31 cellular contexts compared by ENCODE assay signal in the genomic region with DNA sequence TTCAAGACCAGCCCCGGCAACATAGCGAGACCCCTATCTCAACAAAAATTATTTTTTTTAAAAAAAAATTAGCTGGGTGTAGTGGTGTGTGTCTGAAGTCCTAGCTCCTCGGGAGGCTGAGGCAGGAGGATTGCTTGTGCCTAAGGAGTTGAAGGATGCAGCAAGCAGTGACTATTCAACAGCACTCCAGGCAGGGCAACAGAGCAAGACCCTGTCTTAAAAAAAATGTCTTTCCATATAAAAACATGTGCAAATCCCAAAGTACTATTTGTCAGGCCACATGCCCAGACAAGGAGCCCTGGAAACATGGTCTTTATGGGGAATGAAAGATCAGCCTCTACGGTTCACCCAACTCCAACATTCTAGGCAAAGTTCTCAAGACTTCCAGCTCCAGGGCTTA. TPM values are rescaled to one million over a fixed set of nuclear protein-coding genes. Genes with fewer than 3 reads are reported as not detected.
DNase-seq lines count a peak whose midpoint lies in the region; ATAC-seq, FAIRE-seq and TF ChIP-seq lines count a peak whose summit lies in the region.
"Had no signal": no experiment of that assay in that cellular context is flagged by ENCODE, and none has a peak within 500 bp of the region (broad histone marks: within the 10 kb centered on the region; RNA-seq: fewer than 3 reads in every experiment).

No MANE protein-coding gene starts in this region.

- WGBS in K562 (ENCODE audit: insufficient coverage, low coverage, missing lambda C conversion rate) = 13% methylated on average over 4 of the region's 4 CpGs

- TF ChIP-seq CTCF in K562 (IDR thresholded peaks at IDR 0.05 in 2 of 3, conservative IDR thresholded peaks at IDR 0.05 in 1 of 3; ENCODE audit: insufficient read depth in 2 of 3, low read depth in 1 of 3, low read length in 3 of 3) (no peak), keratinocyte (optimal IDR thresholded peaks at IDR 0.05 in 1 of 3, IDR thresholded peaks at IDR 0.05 in 1 of 3, conservative IDR thresholded peaks at IDR 0.05 in 1 of 3; ENCODE audit: extremely low read depth in 1 of 3, insufficient read depth in 2 of 3, low read length in 3 of 3) (no peak)

- H3K79me2 ChIP-seq in K562 (ENCODE audit: control insufficient read depth, insufficient read depth, low read length) (no peaks in the 10 kb centered on the region), keratinocyte (ENCODE audit: control insufficient read depth, insufficient read depth, low read length) (peaks cover 96% of the 10 kb centered on the region)

- no peaks in the 10 kb centered on the region for H3K9me3 Mint-ChIP-seq in activated T-cell treated with anti-CD3 and anti-CD28 coated beads, Interleukin-2, amount 50 U/mL, for 24 hours
- H3K9me3 Mint-ChIP-seq in stimulated activated naive CD8-positive, alpha-beta T cell treated with anti-CD3 and anti-CD28 coated beads, Interleukin-15, amount 100 ng/mL, for 72 hours = no peaks in the 10 kb centered on the region
- H3K9me3 Mint-ChIP-seq: activated CD4-positive, alpha-beta memory T cell treated with anti-CD3 and anti-CD28 coated beads for 36 hours; activated naive CD8-positive, alpha-beta T cell treated with anti-CD3 and anti-CD28 coated beads, Interleukin-2, amount 10 ng/mL, durations not matched to agents 7 days and 5 days; mesothelial cell of epicardium; T-cell had no signal

- no peak for TF ChIP-seq RAD21 in K562 (CRISPR knock-in tag; conservative IDR thresholded peaks at IDR 0.05 in 1 of 2, IDR thresholded peaks at IDR 0.05 in 1 of 2)

- H3K27ac Mint-ChIP-seq in activated T-cell treated with anti-CD3 and anti-CD28 coated beads, Interleukin-2, amount 50 U/mL, for 24 hours = peak overlapping the region; percentile 3
- no peak overlapping the region for H3K27ac Mint-ChIP-seq in stimulated activated naive CD8-positive, alpha-beta T cell treated with anti-CD3 and anti-CD28 coated beads, Interleukin-15, amount 100 ng/mL, for 72 hours
- H3K27ac Mint-ChIP-seq: activated CD4-positive, alpha-beta memory T cell treated with anti-CD3 and anti-CD28 coated beads for 36 hours; activated naive CD8-positive, alpha-beta T cell treated with anti-CD3 and anti-CD28 coated beads, Interleukin-2, amount 10 ng/mL, durations not matched to agents 7 days and 5 days; GM23338 had no signal

- TF ChIP-seq POLR2A in K562 (conservative IDR thresholded peaks at IDR 0.05) = no peak

- H4K20me1 ChIP-seq in K562 (replicated peaks; ENCODE audit: control insufficient read depth, insufficient read depth, low read length) = no peaks in the 10 kb centered on the region; the same call in 1 of the 2 replicates
- H4K20me1 ChIP-seq in keratinocyte (ENCODE audit: control insufficient read depth, extremely low read depth, insufficient read depth, low read length) = peaks cover 3% of the 10 kb centered on the region

- H3K9me1 ChIP-seq in K562 (ENCODE audit: control insufficient read depth, insufficient read depth, low read length) (no peaks in the 10 kb centered on the region), keratinocyte (ENCODE audit: control insufficient read depth, extremely low read depth, insufficient read depth, low read length) (no peaks in the 10 kb centered on the region)

- H3K4me3 Mint-ChIP-seq in activated T-cell treated with anti-CD3 and anti-CD28 coated beads, Interleukin-2, amount 50 U/mL, for 24 hours = no peak overlapping the region
- H3K4me3 Mint-ChIP-seq in stimulated activated naive CD8-positive, alpha-beta T cell treated with anti-CD3 and anti-CD28 coated beads, Interleukin-15, amount 100 ng/mL, for 72 hours = no peak overlapping the region
- H3K4me3 Mint-ChIP-seq: activated CD4-positive, alpha-beta memory T cell treated with anti-CD3 and anti-CD28 coated beads for 36 hours; activated naive CD8-positive, alpha-beta T cell treated with anti-CD3 and anti-CD28 coated beads, Interleukin-2, amount 10 ng/mL, durations not matched to agents 7 days and 5 days; GM23338; mesothelial cell of epicardium had no signal

- no TSS peak for BruUV-seq in K562 (replicated peaks; lab: Mats Ljungman, UMichigan)

- no peak for ATAC-seq in K562
- ATAC-seq in stimulated activated naive CD8-positive, alpha-beta T cell treated with anti-CD3 and anti-CD28 coated beads, Interleukin-15, amount 100 ng/mL, for 72 hours = no peak
- ATAC-seq in stimulated activated naive CD8-positive, alpha-beta T cell treated with anti-CD3 and anti-CD28 coated beads, Interleukin-15, Interleukin-2, amounts not matched to agents 100 U/mL and 50 U/mL, for 24 hours = no peak
- ATAC-seq in GM18517 (IDR thresholded peaks at IDR 0.05; ENCODE audit: unreplicated experiment) = no peak
- ATAC-seq: GM23338; left ventricle myocardium superior; naive thymus-derived CD4-positive, alpha-beta T cell; T-cell had no signal

- H3K4me1 Mint-ChIP-seq in activated T-cell treated with anti-CD3 and anti-CD28 coated beads, Interleukin-2, amount 50 U/mL, for 24 hours (ENCODE audit: low read depth) = peaks cover 85% of the 10 kb centered on the region
- H3K4me1 Mint-ChIP-seq in stimulated activated naive CD8-positive, alpha-beta T cell treated with anti-CD3 and anti-CD28 coated beads, Interleukin-15, amount 100 ng/mL, for 72 hours = peaks cover 76% of the 10 kb centered on the region

- H3K9me3 ChIP-seq in K562 (replicated peaks; ENCODE audit: control insufficient read depth, insufficient read depth, low read depth, low read length) (no peaks in the 10 kb centered on the region), keratinocyte (ENCODE audit: control insufficient read depth, low read depth, low read length) (no peaks in the 10 kb centered on the region)
- H3K9me3 ChIP-seq: ovary had no signal

- in situ Hi-C loops in K562 (cut with MboI) = no loop called here

- dilution Hi-C loops in keratinocyte (cut with MboI; ENCODE audit: extremely low pct_ligation_motif_present, low sequenced_read_pairs) = no loop called here

- intact Hi-C loops in K562 (cut with micrococcal nuclease) = no loop called here

- no peak for DNase-seq in activated T-cell treated with anti-CD3 and anti-CD28 coated beads, Interleukin-2, amount 50 U/mL, for 24 hours
- DNase-seq in activated T-cell treated with anti-CD3 and anti-CD28 coated beads for 4 hours (no peak), K562 (ENCODE audit: extremely low read depth in 1 of 4, low spot score in 3 of 4) (no peak), keratinocyte (ENCODE audit: low read depth, low spot score) (no peak), substantia nigra (lab: John Stamatoyannopoulos, UW) (no peak)
- DNase-seq in stimulated activated naive CD8-positive, alpha-beta T cell treated with anti-CD3 and anti-CD28 coated beads, Interleukin-15, amount 100 ng/mL, for 72 hours = no peak
- DNase-seq in stimulated activated naive CD8-positive, alpha-beta T cell treated with anti-CD3 and anti-CD28 coated beads, Interleukin-15, Interleukin-2, amounts not matched to agents 100 U/mL and 50 U/mL, for 24 hours = no peak
- DNase-seq: activated CD4-positive, alpha-beta memory T cell treated with anti-CD3 and anti-CD28 coated beads for 36 hours; activated CD8-positive, alpha-beta memory T cell treated with anti-CD3 and anti-CD28 coated beads, Interleukin-2, amount 50 U/mL, for 4 hours; activated effector memory CD4-positive, alpha-beta T cell treated with anti-CD3 and anti-CD28 coated beads, Interleukin-2, amount 50 U/mL, for 16 hours; activated naive CD8-positive, alpha-beta T cell treated with anti-CD3 and anti-CD28 coated beads, Interleukin-2, amount 10 ng/mL, durations not matched to agents 7 days and 5 days; central memory CD4-positive, alpha-beta T cell; DMS153; hypothalamus; IMR-90; left ventricle myocardium superior; naive thymus-derived CD4-positive, alpha-beta T cell; NCI-H1105 treated with DMSO at 0.1 percent for 48 hours; NCI-H2081; NCI-H226; ovary; retina; small intestine; stimulated activated CD4-positive, alpha-beta T cell treated with anti-CD3 and anti-CD28 coated beads, Interleukin-1b, Interleukin-23, amount 100 ng/mL, for 48 hours; stimulated activated CD8-positive, alpha-beta memory T cell treated with anti-CD3 and anti-CD28 coated beads, Interleukin-4, amount 100 ng/mL, for 48 hours; T-cell had no signal

- no peaks in the 10 kb centered on the region for H3K36me3 ChIP-seq in K562 (ENCODE audit: control insufficient read depth, insufficient read depth, low read length)
- peaks cover 4 to 16% of the 10 kb centered on the region in 2 experiments for H3K36me3 ChIP-seq in keratinocyte (ENCODE audit: control insufficient read depth in 2 of 2, extremely low read depth in 1 of 2, insufficient read depth in 2 of 2, low read length in 2 of 2)
- H3K36me3 ChIP-seq: ovary had no signal

- H2AFZ ChIP-seq in K562 (ENCODE audit: low read depth, low read length) (no peak overlapping the region), keratinocyte (ENCODE audit: control insufficient read depth, low read length) (no peak overlapping the region)
- H2AFZ ChIP-seq: GM23338 had no signal

- H3K9ac ChIP-seq in K562 (ENCODE audit: insufficient read depth in 1 of 2, low read depth in 2 of 2, low read length in 2 of 2) (no peak overlapping the region), keratinocyte (ENCODE audit: control insufficient read depth, extremely low read depth, insufficient read depth, low read length) (no peak overlapping the region)

- peaks cover 0 to 17% of the 10 kb centered on the region in 2 experiments; a peak in 2 of 5 replicates for H3K4me1 ChIP-seq in K562 (replicated peaks in 1 of 2; ENCODE audit: control insufficient read depth in 2 of 2, insufficient read depth in 2 of 2, low read length in 2 of 2)
- H3K4me1 ChIP-seq in keratinocyte (ENCODE audit: control insufficient read depth, extremely low read depth, insufficient read depth, low read length) = peaks cover 90% of the 10 kb centered on the region

- H3K27me3 ChIP-seq in K562 (ENCODE audit: control insufficient read depth in 2 of 2, insufficient read depth in 2 of 2, low read length in 2 of 2) = peaks cover 30 to 88% of the 10 kb centered on the region in 2 experiments
- H3K27me3 ChIP-seq in keratinocyte (ENCODE audit: control insufficient read depth, extremely low read depth, insufficient read depth, low read length) = no peaks in the 10 kb centered on the region
- H3K27me3 ChIP-seq: ovary had no signal

- peaks cover 11% of the 10 kb centered on the region for H3K36me3 Mint-ChIP-seq in activated T-cell treated with anti-CD3 and anti-CD28 coated beads, Interleukin-2, amount 50 U/mL, for 24 hours (ENCODE audit: low read depth)
- H3K36me3 Mint-ChIP-seq: activated naive CD8-positive, alpha-beta T cell treated with anti-CD3 and anti-CD28 coated beads, Interleukin-2, amount 10 ng/mL, durations not matched to agents 7 days and 5 days; mesothelial cell of epicardium had no signal

- CTCF ChIA-PET in K562 (lab: Yijun Ruan, JAX; ENCODE audit: low intra/inter-chr PET ratio) = no interaction called here

- H3K27ac ChIP-seq in K562 (ENCODE audit: extremely low read depth, low read depth, low read length) = no peak overlapping the region
- H3K27ac ChIP-seq in keratinocyte (ENCODE audit: control insufficient read depth, insufficient read depth, low read length) = peak overlapping the region; percentile 4
- peak overlapping the region; percentile 99 for H3K27ac ChIP-seq in substantia nigra (ENCODE audit: low read depth, low read length, poor library complexity, severe bottlenecking)
- H3K27ac ChIP-seq: 22Rv1, ovary had no signal

- H3K4me2 ChIP-seq in K562 (ENCODE audit: insufficient read depth, low read length) = no peak overlapping the region
- no peak overlapping the region for H3K4me2 ChIP-seq in keratinocyte (ENCODE audit: control insufficient read depth, extremely low read depth, insufficient read depth, low read depth, low read length)
- H3K4me2 ChIP-seq: GM23338 had no signal

- H3K4me3 ChIP-seq in K562 (no peak overlapping the region), keratinocyte (ENCODE audit: control insufficient read depth in 2 of 3, extremely low read depth in 1 of 3, insufficient read depth in 2 of 3, low read depth in 1 of 3, low read length in 3 of 3) (no peak overlapping the region)
- H3K4me3 ChIP-seq: GM23338, ovary had no signal

- POLR2A ChIA-PET in K562 (lab: Yijun Ruan, JAX) = interaction anchor here (1.3 to 1.5 kb wide), 2 partner anchors 13 to 40 kb away, joined by 5 to 6 read pairs; a partner anchor contains a TSS

- TF ChIP-seq EP300 in K562 (IDR thresholded peaks at IDR 0.05; ENCODE audit: low read length) = no peak

- FAIRE-seq in K562 (lab: Jason Lieb, UNC) = peak; percentile 32
- FAIRE-seq in keratinocyte (lab: Jason Lieb, UNC) = no peak
- FAIRE-seq: astrocyte, small intestine had no signal

- H3K27me3 Mint-ChIP-seq in activated T-cell treated with anti-CD3 and anti-CD28 coated beads, Interleukin-2, amount 50 U/mL, for 24 hours = no peaks in the 10 kb centered on the region
- no peaks in the 10 kb centered on the region for H3K27me3 Mint-ChIP-seq in stimulated activated naive CD8-positive, alpha-beta T cell treated with anti-CD3 and anti-CD28 coated beads, Interleukin-15, amount 100 ng/mL, for 72 hours
- H3K27me3 Mint-ChIP-seq: activated CD4-positive, alpha-beta memory T cell treated with anti-CD3 and anti-CD28 coated beads for 36 hours; activated naive CD8-positive, alpha-beta T cell treated with anti-CD3 and anti-CD28 coated beads, Interleukin-2, amount 10 ng/mL, durations not matched to agents 7 days and 5 days; naive thymus-derived CD4-positive, alpha-beta T cell; T-cell had no signal

RNA-seq across cellular contexts. Expression of a gene that starts 13.3 kb away (rescaled TPM):
- 0.12 TPM in 2 replicates for total RNA-seq in K562 (2011; cell fraction: chromatin; rRNA removed; ENCODE audit: low replicate concordance)
- 0.13 and 0.17 TPM in 2 replicates for total RNA-seq in K562 (2011; cell fraction: nucleolus; rRNA removed)
- total RNA-seq in K562 (2011; cell fraction: nucleoplasm; rRNA removed) = 0.15 and 0.38 TPM in 2 replicates
- 0.32 and 0.37 TPM in 2 replicates for total RNA-seq in K562 (2014; rRNA removed)
- 0.15 and 0.26 TPM in 2 replicates for total RNA-seq in K562 (2014; rRNA removed; fragmentation: Illumina TruSeq; extraction: Trizol)
- total RNA-seq in K562 (2015; rRNA removed; fragmentation: Illumina TruSeq; extraction: Trizol) = 0.38 and 0.40 TPM in 2 replicates
- 0.67 and 1.0 TPM in 2 replicates for total RNA-seq in K562 (2021)
- 0.20 and 0.49 TPM in 2 replicates for polyA plus RNA-seq in K562 (2011; rRNA removed)
- 0.78 and 0.85 TPM in 2 replicates for polyA plus RNA-seq in K562 (2011; cell fraction: cytosol; rRNA removed)
- polyA plus RNA-seq in K562 (2011; cell fraction: nucleus; rRNA removed) = 0.15 and 0.47 TPM in 2 replicates
- polyA plus RNA-seq in K562 (2012) = 0.81 and 1.1 TPM in 2 replicates
- 0.49 and 0.51 TPM in 2 replicates for polyA plus RNA-seq in K562 (2014; fragmentation: Illumina TruSeq; extraction: Trizol)
- not detected for polyA plus RNA-seq in K562 (2014; fragmentation: Nextera tagmentation; extraction: Ambion mirVana)
- polyA plus RNA-seq in K562 (2014; rRNA removed) = 0.44 and 0.50 TPM in 2 replicates
- polyA minus RNA-seq in K562 (2011; rRNA and poly(A)+ RNA removed) = 0.75 and 0.88 TPM in 2 replicates
- polyA minus RNA-seq in K562 (2011; cell fraction: cytosol; rRNA and poly(A)+ RNA removed) = 0.46 and 0.76 TPM in 2 replicates
- polyA minus RNA-seq in K562 (2011; cell fraction: nucleus; rRNA and poly(A)+ RNA removed) = 0.22 and 0.27 TPM in 2 replicates
- polyA plus RNA-seq in keratinocyte = 55.0 to 61.5 TPM (median 57.9 TPM) in 3 replicates
- 124 TPM for polyA plus RNA-seq in keratinocyte (2011; ENCODE audit: low read depth)
- polyA plus RNA-seq in keratinocyte (2011; cell fraction: cytosol; rRNA removed) = 43.0 and 79.6 TPM in 2 replicates
- 145 and 193 TPM in 2 replicates for polyA plus RNA-seq in keratinocyte (2011; cell fraction: nucleus; rRNA removed)
- 72.9 and 75.0 TPM in 2 replicates for polyA plus RNA-seq in keratinocyte (2012; ENCODE audit: low replicate concordance)
- 106 to 194 TPM (median 118 TPM) in 3 replicates for polyA minus RNA-seq in keratinocyte
- 127 TPM for polyA minus RNA-seq in keratinocyte (2011; cell fraction: cytosol; rRNA and poly(A)+ RNA removed)
- 82.3 and 144 TPM in 2 replicates for polyA minus RNA-seq in keratinocyte (2011; cell fraction: nucleus; rRNA and poly(A)+ RNA removed)

RNA-seq across cellular contexts. Expression of a gene that starts 40.8 kb away (rescaled TPM):
- total RNA-seq in K562 (2011; cell fraction: chromatin; rRNA removed; ENCODE audit: low replicate concordance) = 11.2 and 40.7 TPM in 2 replicates
- total RNA-seq in K562 (2011; cell fraction: nucleolus; rRNA removed) = 26.5 and 44.0 TPM in 2 replicates
- 15.6 and 16.3 TPM in 2 replicates for total RNA-seq in K562 (2011; cell fraction: nucleoplasm; rRNA removed)
- total RNA-seq in K562 (2014; rRNA removed) (27.2 and 28.7 TPM in 2 replicates), K562 (2014; rRNA removed; fragmentation: Illumina TruSeq; extraction: Trizol) (4.8 and 6.7 TPM in 2 replicates), K562 (2015; rRNA removed; fragmentation: Illumina TruSeq; extraction: Trizol) (16.6 and 17.0 TPM in 2 replicates), K562 (2021) (29.2 and 31.4 TPM in 2 replicates)
- polyA plus RNA-seq in K562 (2011; rRNA removed) (18.8 and 22.1 TPM in 2 replicates), K562 (2014; fragmentation: Illumina TruSeq; extraction: Trizol) (15.2 and 21.6 TPM in 2 replicates), K562 (2014; fragmentation: Nextera tagmentation; extraction: Ambion mirVana) (under 1 TPM; 0.27 to 0.73 TPM), K562 (2014; rRNA removed) (31.2 and 34.3 TPM in 2 replicates), keratinocyte (38.7 to 91.9 TPM (median 52.7 TPM) in 3 replicates)
- polyA plus RNA-seq in K562 (2011; cell fraction: cytosol; rRNA removed) = 19.8 and 47.1 TPM in 2 replicates
- 30.2 and 60.5 TPM in 2 replicates for polyA plus RNA-seq in K562 (2011; cell fraction: nucleus; rRNA removed)
- polyA plus RNA-seq in K562 (2012) = 27.3 and 32.5 TPM in 2 replicates
- polyA minus RNA-seq in K562 (2011; rRNA and poly(A)+ RNA removed) = 4.7 and 11.0 TPM in 2 replicates
- polyA minus RNA-seq in K562 (2011; cell fraction: cytosol; rRNA and poly(A)+ RNA removed) = 15.9 and 21.1 TPM in 2 replicates
- polyA minus RNA-seq in K562 (2011; cell fraction: nucleus; rRNA and poly(A)+ RNA removed) = 13.7 and 17.0 TPM in 2 replicates
- 23.4 TPM for polyA plus RNA-seq in keratinocyte (2011; ENCODE audit: low read depth)
- 32.0 and 62.6 TPM in 2 replicates for polyA plus RNA-seq in keratinocyte (2011; cell fraction: cytosol; rRNA removed)
- 62.5 and 83.1 TPM in 2 replicates for polyA plus RNA-seq in keratinocyte (2011; cell fraction: nucleus; rRNA removed)
- polyA plus RNA-seq in keratinocyte (2012; ENCODE audit: low replicate concordance) = 44.0 and 48.3 TPM in 2 replicates
- polyA minus RNA-seq in keratinocyte = 48.6 to 89.0 TPM (median 74.9 TPM) in 3 replicates
- 91.9 TPM for polyA minus RNA-seq in keratinocyte (2011; cell fraction: cytosol; rRNA and poly(A)+ RNA removed)
- 65.3 and 76.2 TPM in 2 replicates for polyA minus RNA-seq in keratinocyte (2011; cell fraction: nucleus; rRNA and poly(A)+ RNA removed)

Comparison
In these comparisons a context has a peak if more than half of its experiments do, and no peak if none do; other contexts are left out.
1. RNA of a gene that starts 13.3 kb away (polyA plus RNA-seq): 43.0 to 193 TPM in keratinocyte; 0.15 to 1.1 TPM in K562; every median in the first group is over 10 times any median in the second.